Comparison of ENCODE assay signal across 8 cellular contexts in the genomic region with DNA sequence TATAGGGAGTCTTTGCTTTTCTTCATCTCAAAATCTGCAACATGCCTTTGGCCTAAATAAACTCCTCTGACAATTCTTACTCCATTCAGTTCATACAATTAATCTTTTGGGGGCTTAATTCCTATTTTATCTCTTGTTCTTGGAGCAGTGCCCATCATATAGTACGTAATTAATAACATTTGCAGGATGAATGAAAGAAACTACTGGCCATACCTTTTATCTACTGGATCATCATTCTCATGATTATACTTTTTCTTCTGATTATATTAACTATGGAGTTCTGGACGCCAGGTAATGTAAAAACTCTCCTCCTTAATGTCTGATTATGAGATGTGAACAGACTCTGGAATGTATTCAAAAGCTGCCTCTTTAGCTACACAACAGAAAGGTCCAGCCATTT. TPM values are rescaled to one million over a fixed set of nuclear protein-coding genes. Genes with fewer than 3 reads are reported as not detected.
"Had no signal": no experiment of that assay in that cellular context is flagged by ENCODE, and none has a peak within 500 bp of the region (broad histone marks: within the 10 kb centered on the region; RNA-seq: fewer than 3 reads in every experiment).

No MANE protein-coding gene starts in this region.

- H3K9me3 ChIP-seq: HAP-1 had no signal

- H3K4me3 ChIP-seq: GM23248, GM23338, HAP-1 had no signal

- ATAC-seq: GM23338, HCT116 had no signal

- H3K36me3 ChIP-seq: HAP-1 had no signal

- DNase-seq: GM23248, GOT3, H9, HCEC 1CT, HFFc6 had no signal

- H3K27ac ChIP-seq: GM23248 had no signal

- H3K4me2 ChIP-seq: GM23338 had no signal

- H2AFZ ChIP-seq: GM23248, GM23338 had no signal

- H3K4me1 ChIP-seq: HAP-1 had no signal

- H3K9ac ChIP-seq: GM23248 had no signal

RNA-seq across cellular contexts. Expression of gene SCN5A, which starts 46.5 kb away (rescaled TPM):
- total RNA-seq: GM23248 had no signal
- polyA plus RNA-seq: GM23248 had no signal
